In the genomic region with DNA sequence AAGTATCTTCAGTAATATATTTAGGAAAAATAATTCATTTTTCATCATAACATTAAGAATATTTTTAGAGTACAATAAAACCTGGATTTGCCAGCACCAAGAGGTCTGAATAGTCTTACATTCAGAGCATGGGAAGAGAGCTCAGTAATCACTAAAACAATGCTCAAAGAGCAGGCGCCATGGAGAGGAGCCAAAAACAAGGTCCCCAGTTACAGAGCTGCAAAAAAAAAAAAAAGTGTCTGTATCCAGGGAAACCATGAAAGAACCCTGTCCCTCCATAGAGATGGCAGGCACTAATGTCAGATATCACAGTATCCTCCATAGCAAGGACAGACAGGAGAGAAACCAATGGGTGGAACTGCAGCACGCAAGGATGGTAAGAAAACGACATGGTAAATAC, we compare ENCODE assay signal across 22 cellular contexts. TPM values are rescaled to one million over a fixed set of nuclear protein-coding genes. Genes with fewer than 3 reads are reported as not detected.
A peak's percentile ranks its signal among the peaks of the same experiment; 100 is the strongest.
DNase-seq lines count a peak whose midpoint lies in the region; ATAC-seq lines count a peak whose summit lies in the region.
"Had no signal": no experiment of that assay in that cellular context is flagged by ENCODE, and none has a peak within 500 bp of the region (broad histone marks: within the 10 kb centered on the region; RNA-seq: fewer than 3 reads in every experiment).

No MANE protein-coding gene starts in this region.

- ATAC-seq in HG03342 (IDR thresholded peaks at IDR 0.05; ENCODE audit: unreplicated experiment) (no peak), left lobe of liver (no peak)

- DNase-seq in Ammon's horn (ENCODE audit: low spot score) (peak; percentile 76), hippocampal formation (lab: John Stamatoyannopoulos, UW) (peak; percentile 43 to 50), nucleus accumbens (lab: John Stamatoyannopoulos, UW) (peak in 29 of 56 donors; percentile 5 to 62 (median 33)), left lobe of liver (ENCODE audit: low spot score) (no peak), epidermal melanocyte (ENCODE audit: insufficient read length, low spot score) (no peak), NCI-H2029 treated with DMSO at 0.1 percent for 48 hours (lab: John Stamatoyannopoulos, UW) (no peak)
- DNase-seq: Caco-2; CD4-positive, alpha-beta T cell; DMS153; GDM1; GM23248; HCEC 1CT; Kasumi-1; MG63; NCI-H1048; NCI-H1436 treated with DMSO at 0.1 percent for 48 hours; NCI-H2107; NCI-H226; NCI-H526; Peyer's patch had no signal

- peak overlapping the region; percentile 70 for H3K27ac ChIP-seq in angular gyrus (ENCODE audit: low read depth, low read length)
- H3K27ac ChIP-seq: GM23248, Peyer's patch had no signal

RNA-seq across cellular contexts. Expression of a gene that starts 19.5 kb away (rescaled TPM):
- total RNA-seq in left lobe of liver, result 0.58 TPM
- total RNA-seq: Peyer's patch had no signal

RNA-seq across cellular contexts. Expression of a gene that starts 20.2 kb away (rescaled TPM):
- 18.2 TPM for total RNA-seq in left lobe of liver

Comparison
In these comparisons a context has a peak if more than half of its experiments do, and no peak if none do; other contexts are left out.
1. DNase-seq: peak in Ammon's horn (single experiment), hippocampal formation (2 of 2) and nucleus accumbens (29 of 56); none in left lobe of liver (single experiment), epidermal melanocyte (single experiment) and NCI-H2029 treated with DMSO at 0.1 percent for 48 hours (single experiment).